Comparison of ENCODE assay signal across 21 cellular contexts in the genomic region with DNA sequence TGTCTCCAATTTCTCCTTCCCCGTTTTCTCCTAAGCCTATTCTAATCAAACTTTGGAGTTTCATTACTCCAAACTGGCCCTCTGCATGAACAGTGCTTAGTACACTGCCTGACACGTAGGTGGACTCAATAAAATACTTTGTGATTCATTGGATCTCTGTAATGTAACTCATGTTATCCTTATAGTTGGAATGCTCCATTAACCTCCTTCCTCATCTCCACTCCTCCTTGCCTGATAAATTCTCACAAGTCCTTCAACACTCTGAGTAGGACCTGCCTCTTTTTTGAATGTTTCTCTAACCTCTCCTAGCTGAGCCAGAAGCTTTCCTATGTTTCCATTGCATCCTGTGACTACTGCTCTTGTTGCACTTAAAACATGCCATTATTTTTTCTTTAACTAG.
A peak's percentile ranks its signal among the peaks of the same experiment; 100 is the strongest.
DNase-seq lines count a peak whose midpoint lies in the region; ATAC-seq, FAIRE-seq and TF ChIP-seq lines count a peak whose summit lies in the region.
"Had no signal": no experiment of that assay in that cellular context is flagged by ENCODE, and none has a peak within 500 bp of the region (broad histone marks: within the 10 kb centered on the region; RNA-seq: fewer than 3 reads in every experiment).

No MANE protein-coding gene starts in this region.

- peaks cover 11% of the 10 kb centered on the region for H3K36me3 Mint-ChIP-seq in central memory CD8-positive, alpha-beta T cell (ENCODE audit: insufficient read depth)
- peaks cover 56% of the 10 kb centered on the region for H3K36me3 Mint-ChIP-seq in nephron progenitor cell (ENCODE audit: low read depth)

- no peaks in the 10 kb centered on the region for H3K4me1 Mint-ChIP-seq in central memory CD8-positive, alpha-beta T cell
- peaks cover 11% of the 10 kb centered on the region for H3K4me1 Mint-ChIP-seq in nephron progenitor cell
- H3K4me1 Mint-ChIP-seq: IgD-negative memory B cell had no signal

- no peaks in the 10 kb centered on the region for H3K27me3 ChIP-seq in smooth muscle cell (ENCODE audit: low read depth)
- H3K27me3 ChIP-seq: BE2C had no signal

- no peaks in the 10 kb centered on the region for H4K20me1 ChIP-seq in smooth muscle cell (ENCODE audit: low read depth)

- in situ Hi-C loops in G401 (cut with HindIII; ENCODE audit: low sequenced_read_pairs) = no loop called here

- no peaks in the 10 kb centered on the region for H3K4me1 ChIP-seq in smooth muscle cell (ENCODE audit: low read depth)
- H3K4me1 ChIP-seq: BE2C had no signal

- H3K79me2 ChIP-seq in smooth muscle cell (ENCODE audit: low read depth) = no peaks in the 10 kb centered on the region

- H3K27me3 Mint-ChIP-seq in central memory CD8-positive, alpha-beta T cell = no peaks in the 10 kb centered on the region
- H3K27me3 Mint-ChIP-seq in nephron progenitor cell (ENCODE audit: low read depth, poor library complexity) = no peaks in the 10 kb centered on the region
- H3K27me3 Mint-ChIP-seq: IgD-negative memory B cell had no signal

- no peak overlapping the region for H3K4me3 Mint-ChIP-seq in central memory CD8-positive, alpha-beta T cell
- H3K4me3 Mint-ChIP-seq in nephron progenitor cell = no peak overlapping the region
- H3K4me3 Mint-ChIP-seq: IgD-negative memory B cell had no signal

- TF ChIP-seq POLR2A in GM12891 (IDR thresholded peaks at IDR 0.05; ENCODE audit: low read depth, low read length) = no peak

- H3K4me2 ChIP-seq in smooth muscle cell = no peak overlapping the region
- H3K4me2 ChIP-seq: KMS-11 had no signal

- peak overlapping the region; percentile 6 for H3K27ac Mint-ChIP-seq in central memory CD8-positive, alpha-beta T cell (ENCODE audit: low read depth)
- H3K27ac Mint-ChIP-seq in nephron progenitor cell = peak overlapping the region; percentile 0
- H3K27ac Mint-ChIP-seq: IgD-negative memory B cell had no signal

- WGBS in smooth muscle cell (ENCODE audit: low lambda C conversion rate) = 98% methylated on average over 2 of the region's 2 CpGs

- peaks cover 8% of the 10 kb centered on the region for H3K9me3 ChIP-seq in smooth muscle cell (replicated peaks; ENCODE audit: low read depth)
- H3K9me3 ChIP-seq: BE2C had no signal

- TF ChIP-seq CTCF in nephron progenitor cell (IDR thresholded peaks at IDR 0.05) (no peak), smooth muscle cell (IDR thresholded peaks at IDR 0.05; ENCODE audit: borderline replicate concordance, insufficient read depth, poor library complexity, severe bottlenecking) (no peak)

- no peak overlapping the region for H2AFZ ChIP-seq in smooth muscle cell (ENCODE audit: low read depth)

- DNase-seq in GM12891 (ENCODE audit: insufficient read length, low spot score) (no peak), kidney glomerular epithelial cell (lab: John Stamatoyannopoulos, UW) (peak; percentile 72), nephron progenitor cell (no peak), HuH-7 (ENCODE audit: low spot score) (no peak), G401 (ENCODE audit: low spot score) (no peak), smooth muscle cell (lab: John Stamatoyannopoulos, UW; ENCODE audit: unreplicated experiment) (no peak)
- no peak for DNase-seq in central memory CD8-positive, alpha-beta T cell (ENCODE audit: low spot score in 2 of 2)
- no peak for DNase-seq in stimulated activated CD4-positive, alpha-beta T cell treated with anti-CD3 and anti-CD28 coated beads, Interleukin-4, amount 100 ng/mL, for 24 hours
- DNase-seq: 8988T, BE2C, DMS153, NCI-H1048, NCI-H1417, NCI-H1694, NCI-H2029 treated with DMSO at 0.1 percent for 48 hours, NCI-H526 treated with DMSO at 0.1 percent for 48 hours, SHP77 had no signal

- H3K9ac ChIP-seq in smooth muscle cell (ENCODE audit: low read depth) = no peak overlapping the region
- H3K9ac ChIP-seq: KMS-11 had no signal

- peaks cover 22% of the 10 kb centered on the region for H3K36me3 ChIP-seq in smooth muscle cell (ENCODE audit: low read depth)

- peaks cover 18% of the 10 kb centered on the region for H3K9me3 Mint-ChIP-seq in central memory CD8-positive, alpha-beta T cell
- H3K9me3 Mint-ChIP-seq in nephron progenitor cell = peaks cover 32% of the 10 kb centered on the region

- no peak for ATAC-seq in central memory CD8-positive, alpha-beta T cell (replicated peaks; ENCODE audit: extremely low read depth, poor library complexity, severe bottlenecking)
- ATAC-seq: HCT116 had no signal

- peak; percentile 13 for FAIRE-seq in GM12891 (lab: Jason Lieb, UNC)

- H3K4me3 ChIP-seq in smooth muscle cell = no peak overlapping the region

- H3K27ac ChIP-seq in smooth muscle cell (ENCODE audit: low read depth) = no peak overlapping the region
- H3K27ac ChIP-seq: KMS-11, RWPE1 had no signal

- H3F3A ChIP-seq in smooth muscle cell (ENCODE audit: low read depth) = no peaks in the 10 kb centered on the region

TF ChIP-seq in GM12891, 5 proteins besides CTCF, POLR2A, EP300 and RAD21:
- TF ChIP-seq TAF1 (IDR thresholded peaks at IDR 0.05; ENCODE audit: low read depth, low read length) (no peak), POU2F2 (IDR thresholded peaks at IDR 0.05; ENCODE audit: low read depth, low read length) (no peak), POLR2AphosphoS5 (IDR thresholded peaks at IDR 0.05; ENCODE audit: low read depth, low read length) (no peak), SPI1 (IDR thresholded peaks at IDR 0.05; ENCODE audit: low read depth, low read length) (no peak), PAX5 (IDR thresholded peaks at IDR 0.05; ENCODE audit: insufficient read depth, low read length, severe bottlenecking) (no peak)
TF ChIP-seq in GM12891: peak in this region for 0.
